ENCODE assay signal across 21 cellular contexts in the genomic region with DNA sequence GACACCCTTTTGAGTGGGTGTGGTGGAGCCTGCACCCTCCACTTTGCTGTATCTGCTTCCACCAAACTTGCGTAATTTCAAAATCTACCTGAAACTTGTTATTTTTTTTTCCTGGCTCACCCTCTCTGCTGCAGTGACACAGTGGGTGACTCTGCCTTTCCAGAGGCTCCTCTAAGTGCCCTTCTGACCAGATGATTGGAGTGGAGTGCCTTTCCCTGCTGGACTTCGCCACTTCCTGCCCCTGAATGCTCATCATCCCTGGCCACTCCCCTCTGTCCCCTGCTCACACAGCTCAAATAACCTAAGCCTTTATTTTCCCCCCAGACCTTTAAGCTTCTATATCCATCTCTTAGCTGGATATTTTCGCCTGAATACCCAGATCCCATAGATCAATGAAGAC.
"Had no signal": no experiment of that assay in that cellular context is flagged by ENCODE, and none has a peak within 500 bp of the region (broad histone marks: within the 10 kb centered on the region; RNA-seq: fewer than 3 reads in every experiment).

No MANE protein-coding gene starts in this region.

- H3K9me3 Mint-ChIP-seq: type B pancreatic cell had no signal

- H3K27ac Mint-ChIP-seq: progenitor cell of endocrine pancreas, type B pancreatic cell had no signal

- DNase-seq: colonic mucosa; dermis blood vessel endothelial cell; esophagus squamous epithelium; foreskin fibroblast; glutamatergic neuron; kidney; left cardiac atrium; left ventricle myocardium superior; mesendoderm; naive thymus-derived CD4-positive, alpha-beta T cell; occipital lobe; pancreas; right cardiac atrium; small intestine; stimulated activated CD4-positive, alpha-beta T cell treated with anti-CD3 and anti-CD28 coated beads, Interleukin-12 subunit alpha, Interleukin-12 subunit beta, amount 100 ng/mL, for 4 hours; stimulated activated naive CD4-positive, alpha-beta T cell treated with Interleukin-2 at 50 U/mL for 16 hours; uterus had no signal

- H3K9me3 ChIP-seq: colonic mucosa, esophagus squamous epithelium, gastroesophageal sphincter, pancreas, uterus had no signal

- H3K27ac ChIP-seq: colonic mucosa, esophagus squamous epithelium, gastroesophageal sphincter, pancreas, uterus had no signal

- ATAC-seq: gastroesophageal sphincter; left cardiac atrium; left ventricle myocardium superior; naive thymus-derived CD4-positive, alpha-beta T cell; pancreas; right cardiac atrium had no signal

- H3K36me3 Mint-ChIP-seq: type B pancreatic cell had no signal

- H3K4me1 ChIP-seq: colonic mucosa, esophagus squamous epithelium, gastroesophageal sphincter, uterus had no signal

- H3K4me3 ChIP-seq: colonic mucosa, esophagus squamous epithelium, gastroesophageal sphincter, lung, pancreas, uterus had no signal

- H3K36me3 ChIP-seq: colonic mucosa, esophagus squamous epithelium, gastroesophageal sphincter, pancreas, uterus had no signal

- H3K4me3 Mint-ChIP-seq: naive thymus-derived CD4-positive, alpha-beta T cell; type B pancreatic cell had no signal

- H3K27me3 ChIP-seq: colonic mucosa, gastroesophageal sphincter, pancreas, uterus had no signal
